In genomic region chr13:26422036-26422435, GRCh38 we compare ENCODE assay signal across 26 cellular contexts.
"Had no signal": no experiment of that assay in that cellular context is flagged by ENCODE, and none has a peak within 500 bp of the region (broad histone marks: within the 10 kb centered on the region; RNA-seq: fewer than 3 reads in every experiment).

No MANE protein-coding gene starts in this region.

- H3K4me3 Mint-ChIP-seq: naive thymus-derived CD4-positive, alpha-beta T cell; natural killer cell treated with Interleukin-12 subunit alpha and Interleukin-12 subunit beta and Interleukin-15 and Interleukin-18, amount 100 ng/mL, for 72 hours; stimulated activated memory B cell treated with anti-CD40 and anti-IgM and Interleukin-4, amounts not matched to agents 10 μg/mL and 1 μg/mL and 100 μg/mL, for 72 hours; stimulated activated naive CD8-positive, alpha-beta T cell treated with anti-CD3 and anti-CD28 coated beads, Interleukin-15, amount 100 ng/mL, for 72 hours had no signal

- ATAC-seq: naive thymus-derived CD4-positive, alpha-beta T cell; natural killer cell treated with Interleukin-12 subunit alpha and Interleukin-12 subunit beta and Interleukin-15 and Interleukin-18, amount 100 ng/mL, for 72 hours; pancreas; right cardiac atrium; right lobe of liver; stimulated activated memory B cell treated with anti-CD40 and anti-IgM and Interleukin-4, amounts not matched to agents 10 μg/mL and 1 μg/mL and 100 μg/mL, for 72 hours; stimulated activated naive CD8-positive, alpha-beta T cell treated with anti-CD3 and anti-CD28 coated beads, Interleukin-15, amount 100 ng/mL, for 72 hours; stimulated activated naive CD8-positive, alpha-beta T cell treated with anti-CD3 and anti-CD28 coated beads, Interleukin-15, Interleukin-2, amounts not matched to agents 100 U/mL and 50 U/mL, for 24 hours had no signal

- H3K4me1 Mint-ChIP-seq: naive thymus-derived CD4-positive, alpha-beta T cell; stimulated activated memory B cell treated with anti-CD40 and anti-IgM and Interleukin-4, amounts not matched to agents 10 μg/mL and 1 μg/mL and 100 μg/mL, for 72 hours; stimulated activated naive CD8-positive, alpha-beta T cell treated with anti-CD3 and anti-CD28 coated beads, Interleukin-15, amount 100 ng/mL, for 72 hours had no signal

- H3K27me3 ChIP-seq: neutrophil, pancreas, right lobe of liver, thyroid gland, tibial nerve, upper lobe of left lung, vagina had no signal

- H3K9me3 ChIP-seq: neutrophil, pancreas, prostate gland, right lobe of liver, spleen, thoracic aorta, thyroid gland, tibial nerve, upper lobe of left lung, vagina had no signal

- H3K4me3 ChIP-seq: pancreas, prostate gland, right lobe of liver, skin epidermis, smooth muscle cell, spleen, thoracic aorta, thyroid gland, tibial nerve, upper lobe of left lung, vagina had no signal

- DNase-seq: naive thymus-derived CD4-positive, alpha-beta T cell; nucleus accumbens; pancreas; right cardiac atrium; right lobe of liver; spleen; stimulated activated CD4-positive, alpha-beta T cell treated with anti-CD3 and anti-CD28 coated beads, Interleukin-12 subunit alpha, Interleukin-12 subunit beta, amount 100 ng/mL, for 4 hours; stimulated activated CD4-positive, alpha-beta T cell treated with anti-CD3 and anti-CD28 coated beads, Interleukin-1b, Interleukin-23, amount 100 ng/mL, for 48 hours; stimulated activated CD4-positive, alpha-beta T cell treated with anti-CD3 and anti-CD28 coated beads, Interleukin-4, amount 100 ng/mL, for 1 hour; stimulated activated CD4-positive, alpha-beta T cell treated with anti-CD3 and anti-CD28 coated beads, Interleukin-4, amount 100 ng/mL, for 4 hours; stimulated activated CD8-positive, alpha-beta memory T cell treated with anti-CD3 and anti-CD28 coated beads, Interleukin-4, amount 100 ng/mL, for 48 hours; stimulated activated naive CD4-positive, alpha-beta T cell; stimulated activated naive CD8-positive, alpha-beta T cell treated with anti-CD3 and anti-CD28 coated beads, Interleukin-15, amount 100 ng/mL, for 72 hours; stimulated activated naive CD8-positive, alpha-beta T cell treated with anti-CD3 and anti-CD28 coated beads, Interleukin-15, Interleukin-2, amounts not matched to agents 100 U/mL and 50 U/mL, for 24 hours; thyroid gland; trophoblast cell had no signal

- H3K36me3 ChIP-seq: neutrophil, pancreas, prostate gland, right lobe of liver, spleen, thoracic aorta, thyroid gland, tibial nerve, upper lobe of left lung, vagina had no signal

- H3K4me1 ChIP-seq: pancreas, prostate gland, right lobe of liver, spleen, tibial nerve, vagina had no signal

- H3K27ac ChIP-seq: neutrophil, pancreas, prostate gland, right lobe of liver, skin epidermis, spleen, thyroid gland, tibial nerve, upper lobe of left lung, vagina had no signal

- H3K27ac Mint-ChIP-seq: naive thymus-derived CD4-positive, alpha-beta T cell; natural killer cell treated with Interleukin-12 subunit alpha and Interleukin-12 subunit beta and Interleukin-15 and Interleukin-18, amount 100 ng/mL, for 72 hours; stimulated activated memory B cell treated with anti-CD40 and anti-IgM and Interleukin-4, amounts not matched to agents 10 μg/mL and 1 μg/mL and 100 μg/mL, for 72 hours; stimulated activated naive CD8-positive, alpha-beta T cell treated with anti-CD3 and anti-CD28 coated beads, Interleukin-15, amount 100 ng/mL, for 72 hours had no signal

- H3K9me3 Mint-ChIP-seq: natural killer cell treated with Interleukin-12 subunit alpha and Interleukin-12 subunit beta and Interleukin-15 and Interleukin-18, amount 100 ng/mL, for 72 hours; stimulated activated naive CD8-positive, alpha-beta T cell treated with anti-CD3 and anti-CD28 coated beads, Interleukin-15, amount 100 ng/mL, for 72 hours had no signal

- H3K36me3 Mint-ChIP-seq: natural killer cell treated with Interleukin-12 subunit alpha and Interleukin-12 subunit beta and Interleukin-15 and Interleukin-18, amount 100 ng/mL, for 72 hours; stimulated activated memory B cell treated with anti-CD40 and anti-IgM and Interleukin-4, amounts not matched to agents 10 μg/mL and 1 μg/mL and 100 μg/mL, for 72 hours had no signal
